13 cellular contexts compared by ENCODE assay signal in the genomic region with DNA sequence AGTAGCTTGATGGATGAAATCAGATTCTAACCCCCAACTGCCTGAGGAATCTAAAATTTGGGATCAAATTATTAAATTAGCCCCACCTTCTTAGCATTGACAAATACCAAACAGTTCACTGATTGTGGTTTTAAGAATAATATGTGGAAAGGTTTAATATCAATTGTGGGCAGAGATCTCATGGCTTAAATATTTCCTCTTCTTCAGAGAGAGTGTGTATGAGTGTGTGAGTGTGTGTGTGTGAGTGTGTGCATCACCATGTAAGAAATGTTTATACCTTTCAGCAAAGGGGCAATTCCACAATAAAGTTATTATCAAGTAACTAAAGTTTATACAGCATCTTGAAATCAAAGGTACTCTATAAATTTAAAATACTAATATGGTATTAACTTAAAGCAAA. TPM values are rescaled to one million over a fixed set of nuclear protein-coding genes. Genes with fewer than 3 reads are reported as not detected.
A peak's percentile ranks its signal among the peaks of the same experiment; 100 is the strongest.
DNase-seq lines count a peak whose midpoint lies in the region; ATAC-seq and TF ChIP-seq lines count a peak whose summit lies in the region.
"Had no signal": no experiment of that assay in that cellular context is flagged by ENCODE, and none has a peak within 500 bp of the region (broad histone marks: within the 10 kb centered on the region; RNA-seq: fewer than 3 reads in every experiment).

No MANE protein-coding gene starts in this region.

- H3K9me1 ChIP-seq in IMR-90 (ENCODE audit: insufficient read depth, low read length), result no peaks in the 10 kb centered on the region

- H3K9me3 Mint-ChIP-seq in brain, result peaks cover 6 to 16% (median 10%) of the 10 kb centered on the region in 5 experiments

- CTCF ChIA-PET in AG04450 (lab: Charles Lee), result interaction anchor here (1.8 kb wide), 1 partner anchor 10 kb away, joined by 9 read pairs; no protein-coding TSS in a partner anchor
- CTCF ChIA-PET in IMR-90 (lab: Yijun Ruan, JAX), result interaction anchor here (1.1 kb wide), 1 partner anchor 11 kb away, joined by 3 read pairs; no protein-coding TSS in a partner anchor

- H3K27ac ChIP-seq in AG04450 (ENCODE audit: low read depth, low read length), result no peak overlapping the region
- H3K27ac ChIP-seq in IMR-90 (ENCODE audit: insufficient read depth, low read length), result peak overlapping the region; percentile 17; the same call in 1 of the 2 replicates
- no peak overlapping the region for H3K27ac ChIP-seq in ascending aorta
- no peak overlapping the region for H3K27ac ChIP-seq in tibial nerve

- peaks cover 10% of the 10 kb centered on the region for H3K4me1 ChIP-seq in IMR-90 (ENCODE audit: control insufficient read depth, insufficient read depth, low read length)
- H3K4me1 ChIP-seq in HAP-1, result peaks cover 8% of the 10 kb centered on the region
- peaks cover 0 to 18% of the 10 kb centered on the region in 2 donors for H3K4me1 ChIP-seq in ascending aorta
- peaks cover 0 to 35% (median 7%) of the 10 kb centered on the region in 4 donors for H3K4me1 ChIP-seq in tibial nerve

- H3K18ac ChIP-seq in IMR-90 (ENCODE audit: low read depth, low read length), result no peak overlapping the region

- POLR2A ChIA-PET in AG04450 (lab: Yijun Ruan, JAX), result no interaction called here
- POLR2A ChIA-PET in IMR-90 (lab: Charles Lee; ENCODE audit: unreplicated experiment), result no interaction called here

- H3K9ac ChIP-seq in IMR-90 (ENCODE audit: low read depth, low read length), result peak overlapping the region; percentile 52; the same call in 1 of the 2 replicates

- peak overlapping the region; percentile 97 for H2BK5ac ChIP-seq in IMR-90 (ENCODE audit: low read depth, low read length, poor library complexity, severe bottlenecking)

- H3K4ac ChIP-seq in IMR-90 (ENCODE audit: low read depth, low read length), result no peak overlapping the region; the same call in 1 of the 2 replicates

- no peak overlapping the region for H3K27ac Mint-ChIP-seq in brain
- H3K27ac Mint-ChIP-seq: activated naive CD8-positive, alpha-beta T cell treated with anti-CD3 and anti-CD28 coated beads, Interleukin-2, amount 10 ng/mL, durations not matched to agents 7 days and 5 days had no signal

- dilution Hi-C loops in IMR-90 (cut with HindIII; ENCODE audit: low sequenced_read_pairs, unreplicated experiment), result no loop called here

- DNase-seq in AG04450 (ENCODE audit: low read depth, low spot score) (no peak), IMR-90 (peak; percentile 90), kidney glomerular epithelial cell (lab: John Stamatoyannopoulos, UW) (peak; percentile 63), HAP-1 (ENCODE audit: low spot score in 2 of 2) (no peak), MV-4-11 (lab: John Stamatoyannopoulos, UW) (no peak), ascending aorta (ENCODE audit: low spot score in 2 of 2) (no peak), tibial nerve (ENCODE audit: low spot score in 2 of 2) (no peak)
- DNase-seq: activated CD4-positive, alpha-beta T cell treated with anti-CD3 and anti-CD28 coated beads for 4 hours; activated naive CD8-positive, alpha-beta T cell treated with anti-CD3 and anti-CD28 coated beads, Interleukin-2, amount 10 ng/mL, durations not matched to agents 7 days and 5 days; Right ventricle myocardium superior had no signal

- H3K4me3 ChIP-seq in AG04450 (ENCODE audit: low read depth, low read length), result peak overlapping the region; percentile 85
- peak overlapping the region; percentile 34; the same call in 1 of the 2 replicates for H3K4me3 ChIP-seq in IMR-90 (ENCODE audit: insufficient read depth, low read depth, low read length)
- no peak overlapping the region for H3K4me3 ChIP-seq in HAP-1
- no peak overlapping the region for H3K4me3 ChIP-seq in ascending aorta
- no peak overlapping the region for H3K4me3 ChIP-seq in tibial nerve

- peaks cover 25% of the 10 kb centered on the region for H3K36me3 Mint-ChIP-seq in brain

- ATAC-seq in IMR-90 (ENCODE audit: low read depth), result no peak
- ATAC-seq: HepG2, sciatic nerve had no signal

- no peak for TF ChIP-seq RAD21 in IMR-90 (IDR thresholded peaks at IDR 0.05; ENCODE audit: low read length)

- H3K4me2 ChIP-seq in IMR-90 (ENCODE audit: low read depth, low read length), result peak overlapping the region; percentile 90

- H3K27me3 ChIP-seq in AG04450 (ENCODE audit: control insufficient read depth, insufficient read depth, low read length) (no peaks in the 10 kb centered on the region), IMR-90 (ENCODE audit: control insufficient read depth, insufficient read depth, low read length) (no peaks in the 10 kb centered on the region), HAP-1 (ENCODE audit: low read depth) (no peaks in the 10 kb centered on the region), ascending aorta (no peaks in the 10 kb centered on the region), tibial nerve (no peaks in the 10 kb centered on the region)

- no peak for TF ChIP-seq EP300 in tibial nerve (IDR thresholded peaks at IDR 0.05)

- no peak overlapping the region for H2BK20ac ChIP-seq in IMR-90 (ENCODE audit: low read depth, low read length)

- intact Hi-C loops in IMR-90 (cut with micrococcal nuclease) (no loop called here), ascending aorta (cut with DNase I) (no loop called here)

- H4K91ac ChIP-seq in IMR-90 (ENCODE audit: insufficient read depth, low read depth, low read length), result no peak overlapping the region

- peak overlapping the region; percentile 52; the same call in 1 of the 2 replicates for H3K23ac ChIP-seq in IMR-90 (ENCODE audit: low read depth, low read length)

- H3K56ac ChIP-seq in IMR-90 (ENCODE audit: extremely low read depth, insufficient read depth, low read length), result peak overlapping the region; percentile 46; the same call in 1 of the 2 replicates

- TF ChIP-seq CTCF in AG04450 (IDR thresholded peaks at IDR 0.05; ENCODE audit: low read depth, low read length) (no peak), IMR-90 (conservative IDR thresholded peaks at IDR 0.05; ENCODE audit: low read depth, low read length) (no peak), brain (conservative IDR thresholded peaks at IDR 0.05) (no peak), ascending aorta (IDR thresholded peaks at IDR 0.05) (no peak), tibial nerve (IDR thresholded peaks at IDR 0.05) (no peak)

- no peak overlapping the region for H2AK9ac ChIP-seq in IMR-90 (replicated peaks; ENCODE audit: low read depth, low read length, poor library complexity)

- peak overlapping the region; percentile 24 to 100 (median 57) for H3K4me3 Mint-ChIP-seq in brain
- H3K4me3 Mint-ChIP-seq: activated naive CD8-positive, alpha-beta T cell treated with anti-CD3 and anti-CD28 coated beads, Interleukin-2, amount 10 ng/mL, durations not matched to agents 7 days and 5 days had no signal

- peaks cover 7 to 10% of the 10 kb centered on the region in 2 experiments; a peak in 3 of 4 replicates for H3K79me1 ChIP-seq in IMR-90 (ENCODE audit: low read depth in 1 of 2, low read length in 2 of 2)

- H4K8ac ChIP-seq in IMR-90 (ENCODE audit: low read depth in 2 of 2, low read length in 2 of 2), result no peak overlapping the region

- H2AFZ ChIP-seq in IMR-90 (replicated peaks; ENCODE audit: low read length, poor library complexity), result no peak overlapping the region

- in situ Hi-C loops in IMR-90 (cut with MboI; ENCODE audit: low sequenced_read_pairs), result no loop called here
- in situ Hi-C loops in HAP-1 (cut with MboI; ENCODE audit: low sequenced_read_pairs), result no loop called here

- peaks cover 57% of the 10 kb centered on the region for H4K20me1 ChIP-seq in IMR-90 (ENCODE audit: insufficient read depth, low read length)

- BruUV-seq in IMR-90 (replicated peaks; lab: Mats Ljungman, UMichigan), result no TSS peak

- H4K5ac ChIP-seq in IMR-90 (ENCODE audit: low read depth, low read length), result no peak overlapping the region

- H3K36me3 ChIP-seq in IMR-90 (ENCODE audit: control insufficient read depth, insufficient read depth, low read length) (peaks cover 8% of the 10 kb centered on the region), HAP-1 (replicated peaks) (no peaks in the 10 kb centered on the region; the same call in 1 of the 2 replicates), ascending aorta (no peaks in the 10 kb centered on the region), tibial nerve (no peaks in the 10 kb centered on the region)

- no peak overlapping the region for H2BK120ac ChIP-seq in IMR-90 (ENCODE audit: low read depth, low read length)

- H3K27me3 Mint-ChIP-seq in brain, result peaks cover 8% of the 10 kb centered on the region
- H3K27me3 Mint-ChIP-seq: activated naive CD8-positive, alpha-beta T cell treated with anti-CD3 and anti-CD28 coated beads, Interleukin-2, amount 10 ng/mL, durations not matched to agents 7 days and 5 days had no signal

- no peak overlapping the region; the same call in 1 of the 2 replicates for H3K14ac ChIP-seq in IMR-90 (replicated peaks; ENCODE audit: low read depth, low read length)

- peaks cover 41% of the 10 kb centered on the region for H3K4me1 Mint-ChIP-seq in brain

- TF ChIP-seq POLR2A in IMR-90 (IDR thresholded peaks at IDR 0.05; ENCODE audit: low read depth, low read length) (no peak), tibial nerve (IDR thresholded peaks at IDR 0.05) (no peak)

- H2BK15ac ChIP-seq in IMR-90 (ENCODE audit: low read depth, low read length), result no peak overlapping the region

- H2AK5ac ChIP-seq in IMR-90 (ENCODE audit: low read depth, low read length), result 0 out of 2 replicates have a peak overlapping the region, but pooled peaks have one; percentile 2

- H3K9me3 ChIP-seq in AG04450 (ENCODE audit: control insufficient read depth, insufficient read depth, low read length), result peaks cover 6% of the 10 kb centered on the region
- H3K9me3 ChIP-seq in IMR-90 (ENCODE audit: control insufficient read depth, insufficient read depth, low read length), result 0 out of 2 replicates have a peak, but pooled peaks cover 2% of the 10 kb centered on the region
- H3K9me3 ChIP-seq in HAP-1, result peaks cover 3% of the 10 kb centered on the region; the same call in 1 of the 2 replicates
- H3K9me3 ChIP-seq in ascending aorta, result peaks cover 0 to 6% of the 10 kb centered on the region in 2 donors
- peaks cover 0 to 6% (median 0%) of the 10 kb centered on the region in 4 donors for H3K9me3 ChIP-seq in tibial nerve

TF ChIP-seq in IMR-90, 13 proteins besides CTCF, POLR2A, EP300 and RAD21 (continues in another document):
- TF ChIP-seq, protein P1, sequence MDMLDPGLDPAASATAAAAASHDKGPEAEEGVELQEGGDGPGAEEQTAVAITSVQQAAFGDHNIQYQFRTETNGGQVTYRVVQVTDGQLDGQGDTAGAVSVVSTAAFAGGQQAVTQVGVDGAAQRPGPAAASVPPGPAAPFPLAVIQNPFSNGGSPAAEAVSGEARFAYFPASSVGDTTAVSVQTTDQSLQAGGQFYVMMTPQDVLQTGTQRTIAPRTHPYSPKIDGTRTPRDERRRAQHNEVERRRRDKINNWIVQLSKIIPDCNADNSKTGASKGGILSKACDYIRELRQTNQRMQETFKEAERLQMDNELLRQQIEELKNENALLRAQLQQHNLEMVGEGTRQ (IDR thresholded peaks at IDR 0.05; ENCODE audit: low read depth, low read length), result no peak

RNA-seq across cellular contexts. Expression of gene SMURF2, which starts 3.2 kb away (rescaled TPM):
- polyA plus RNA-seq in AG04450 (2011; rRNA removed), result 130 and 147 TPM in 2 replicates
- 207 and 286 TPM in 2 replicates for polyA minus RNA-seq in AG04450 (2011; rRNA and poly(A)+ RNA removed)
- 736 and 774 TPM in 2 replicates for total RNA-seq in IMR-90 (2012; rRNA removed)
- 119 and 131 TPM in 2 replicates for polyA plus RNA-seq in IMR-90 (2012; rRNA removed)
- polyA plus RNA-seq in IMR-90 (2012; cell fraction: cytosol; rRNA removed), result 23.6 and 30.3 TPM in 2 replicates
- polyA plus RNA-seq in IMR-90 (2012; cell fraction: nucleus; rRNA removed; ENCODE audit: low replicate concordance), result 34.4 and 346 TPM in 2 replicates
- 9.9 TPM for polyA plus RNA-seq in brain (ENCODE audit: insufficient read depth, low read depth, low replicate concordance)
- 17.6 TPM for total RNA-seq in ascending aorta
- total RNA-seq in tibial nerve, result 10 to 100 TPM; 18.2 to 28.0 (median 21.3) TPM

Comparison
In these comparisons a context has a peak if more than half of its experiments do, and no peak if none do; other contexts are left out.
1. DNase-seq: peak in IMR-90 (single experiment) and kidney glomerular epithelial cell (single experiment); none in AG04450 (single experiment), HAP-1 (0 of 2), MV-4-11 (single experiment), ascending aorta (0 of 2) and tibial nerve (0 of 2).
2. H3K4me3 ChIP-seq: peak in AG04450 (single experiment) and IMR-90 (single experiment); none in HAP-1 (single experiment), ascending aorta (0 of 2) and tibial nerve (0 of 4).
3. RNA of gene SMURF2, which starts 3.2 kb away (total RNA-seq): 736 to 774 TPM in IMR-90; 18.2 to 28.0 TPM in tibial nerve and 17.6 TPM in ascending aorta (single experiment); every median in the first group is over 10 times any median in the second.